ENCODE assay signal across 16 cellular contexts in the genomic region with DNA sequence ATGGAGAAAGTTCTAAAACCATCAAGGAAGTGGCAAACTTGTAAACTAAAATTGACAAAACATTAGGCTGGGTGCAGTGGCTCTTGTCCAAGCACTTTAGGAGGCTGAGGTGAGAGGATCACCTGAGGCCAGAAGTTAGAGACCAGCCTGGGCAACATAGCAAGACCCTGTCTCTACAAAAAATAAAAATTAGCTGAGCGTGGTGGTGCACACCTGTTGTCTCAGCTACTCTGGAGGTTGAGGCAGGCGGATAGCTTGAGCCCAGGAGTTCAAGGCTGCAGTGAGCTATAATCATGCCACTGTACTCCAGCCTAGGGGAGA. TPM values are rescaled to one million over a fixed set of nuclear protein-coding genes. Genes with fewer than 3 reads are reported as not detected.
DNase-seq lines count a peak whose midpoint lies in the region; ATAC-seq, FAIRE-seq and TF ChIP-seq lines count a peak whose summit lies in the region.
"Had no signal": no experiment of that assay in that cellular context is flagged by ENCODE, and none has a peak within 500 bp of the region (broad histone marks: within the 10 kb centered on the region; RNA-seq: fewer than 3 reads in every experiment).

No MANE protein-coding gene starts in this region.

- DNase-seq in natural killer cell = no peak
- no peak for DNase-seq in natural killer cell treated with Interleukin-12 subunit alpha and Interleukin-12 subunit beta and Interleukin-15 and Interleukin-18, amount 100 ng/mL, for 72 hours (ENCODE audit: low spot score)
- no peak for DNase-seq in GM12878 (ENCODE audit: low read depth, low spot score)
- no peak for DNase-seq in type B pancreatic cell (ENCODE audit: extremely low spot score, unreplicated experiment)
- no peak for DNase-seq in NCI-H1436 treated with DMSO at 0.1 percent for 48 hours (lab: John Stamatoyannopoulos, UW)
- no peak for DNase-seq in NCI-H1105 treated with DMSO at 0.1 percent for 48 hours (lab: John Stamatoyannopoulos, UW)
- DNase-seq: activated naive CD8-positive, alpha-beta T cell treated with anti-CD3 and anti-CD28 coated beads, Interleukin-2, amount 50 U/mL, for 24 hours; NCI-H1930; stimulated activated naive CD8-positive, alpha-beta T cell treated with anti-CD3 and anti-CD28 coated beads, Interleukin-15, Interleukin-2, amounts not matched to agents 100 U/mL and 50 U/mL, for 24 hours had no signal

- TF ChIP-seq RAD21 in GM12878 (IDR thresholded peaks at IDR 0.05; ENCODE audit: insufficient read depth, low read depth, low read length) = no peak

- SMC1A ChIA-PET in GM12878 (lab: Charles Lee; ENCODE audit: uncharacterized antibody, unreplicated experiment) = interaction anchor here (0.7 to 6.1 kb wide), 25 partner anchors 8 to 1146 kb away, joined by 3 to 159 read pairs (median 5); a partner anchor contains a TSS

- in situ Hi-C loops in GM12878 (cut with MboI) = loop anchor here (5.0 kb wide), 1 partner anchor 450 kb away; no protein-coding TSS in a partner anchor

- no peak overlapping the region for H3K4me2 ChIP-seq in GM12878 (ENCODE audit: control insufficient read depth, insufficient read depth)

- no peaks in the 10 kb centered on the region for H3K9me3 ChIP-seq in GM12878 (replicated peaks; ENCODE audit: control insufficient read depth, insufficient read depth, low read length)
- H3K9me3 ChIP-seq: breast epithelium, right atrium auricular region, tibial nerve had no signal

- POLR2A ChIA-PET in GM12878 (lab: Charles Lee) = interaction anchor here (0.6 to 1.4 kb wide), 3 partner anchors 12 to 93 kb away, joined by 3 to 6 read pairs (median 3); no protein-coding TSS in a partner anchor

- CTCF ChIA-PET in GM12878 (lab: Yijun Ruan, JAX) = interaction anchor here (0.6 to 6.5 kb wide), 41 partner anchors 8 to 524 kb away, joined by 3 to 267 read pairs (median 5); a partner anchor contains a TSS

- H3K4me1 ChIP-seq in GM12878 (ENCODE audit: control insufficient read depth, insufficient read depth, low read length) = peaks cover 16% of the 10 kb centered on the region
- H3K4me1 ChIP-seq: breast epithelium, foreskin keratinocyte, right atrium auricular region had no signal

- 0% methylated on average over 2 of the region's 2 CpGs for WGBS in GM12878 (ENCODE audit: insufficient coverage, insufficient replicate concordance, low lambda C conversion rate, missing lambda C conversion rate)

- H3K4me1 Mint-ChIP-seq in natural killer cell (no peaks in the 10 kb centered on the region), type B pancreatic cell (ENCODE audit: unreplicated experiment) (peaks cover 20% of the 10 kb centered on the region)
- no peaks in the 10 kb centered on the region for H3K4me1 Mint-ChIP-seq in natural killer cell treated with Interleukin-12 subunit alpha and Interleukin-12 subunit beta and Interleukin-15 and Interleukin-18, amount 100 ng/mL, for 72 hours (ENCODE audit: low read depth in 2 of 2)

- H3K36me3 Mint-ChIP-seq in natural killer cell (no peaks in the 10 kb centered on the region), type B pancreatic cell (no peaks in the 10 kb centered on the region)
- no peaks in the 10 kb centered on the region for H3K36me3 Mint-ChIP-seq in natural killer cell treated with Interleukin-12 subunit alpha and Interleukin-12 subunit beta and Interleukin-15 and Interleukin-18, amount 100 ng/mL, for 72 hours

- no peak overlapping the region for H3K4me3 Mint-ChIP-seq in natural killer cell
- no peak overlapping the region for H3K4me3 Mint-ChIP-seq in natural killer cell treated with Interleukin-12 subunit alpha and Interleukin-12 subunit beta and Interleukin-15 and Interleukin-18, amount 100 ng/mL, for 72 hours
- no peak overlapping the region for H3K4me3 Mint-ChIP-seq in type B pancreatic cell
- H3K4me3 Mint-ChIP-seq: activated naive CD8-positive, alpha-beta T cell treated with anti-CD3 and anti-CD28 coated beads, Interleukin-2, amount 50 U/mL, for 24 hours had no signal

- no peak for FAIRE-seq in GM12878 (lab: Jason Lieb, UNC)

- TF ChIP-seq EP300 in GM12878 (IDR thresholded peaks at IDR 0.05; ENCODE audit: borderline replicate concordance in 1 of 2, control insufficient read depth in 1 of 2, low read depth in 2 of 2, low read length in 2 of 2) = no peak

- H3K27me3 ChIP-seq in GM12878 (replicated peaks in 1 of 2; ENCODE audit: control insufficient read depth in 2 of 2, insufficient read depth in 2 of 2, low read length in 1 of 2) = no peaks in the 10 kb centered on the region
- H3K27me3 ChIP-seq: breast epithelium, foreskin keratinocyte, right atrium auricular region, tibial nerve had no signal

- H3K79me2 ChIP-seq in GM12878 (ENCODE audit: control insufficient read depth, insufficient read depth, low read length) = no peaks in the 10 kb centered on the region

- H3K36me3 ChIP-seq in GM12878 (ENCODE audit: control insufficient read depth in 2 of 2, insufficient read depth in 2 of 2, low read length in 1 of 2) = no peaks in the 10 kb centered on the region
- H3K36me3 ChIP-seq: breast epithelium, right atrium auricular region, tibial nerve had no signal

- ATAC-seq in natural killer cell (no peak), HG03354 (IDR thresholded peaks at IDR 0.05; ENCODE audit: poor library complexity, severe bottlenecking, unreplicated experiment) (peak; percentile 5), GM12878 (peak; percentile 23), HG03439 (IDR thresholded peaks at IDR 0.05; ENCODE audit: unreplicated experiment) (no peak)
- no peak for ATAC-seq in natural killer cell treated with Interleukin-12 subunit alpha and Interleukin-12 subunit beta and Interleukin-15 and Interleukin-18, amount 100 ng/mL, for 72 hours

- H3K9me3 Mint-ChIP-seq in natural killer cell (no peaks in the 10 kb centered on the region), type B pancreatic cell (peaks cover 3% of the 10 kb centered on the region)
- H3K9me3 Mint-ChIP-seq in natural killer cell treated with Interleukin-12 subunit alpha and Interleukin-12 subunit beta and Interleukin-15 and Interleukin-18, amount 100 ng/mL, for 72 hours = no peaks in the 10 kb centered on the region
- H3K9me3 Mint-ChIP-seq: activated naive CD8-positive, alpha-beta T cell treated with anti-CD3 and anti-CD28 coated beads, Interleukin-2, amount 50 U/mL, for 24 hours had no signal

- RAD21 ChIA-PET in GM12878 (lab: Charles Lee; ENCODE audit: unreplicated experiment) = interaction anchor here (0.6 to 7.0 kb wide), 16 partner anchors 25 to 514 kb away, joined by 3 to 160 read pairs (median 4); no protein-coding TSS in a partner anchor

- no peak overlapping the region for H3K9ac ChIP-seq in GM12878 (ENCODE audit: control insufficient read depth, insufficient read depth, low read length)

- no peak for TF ChIP-seq POLR2A in GM12878 (IDR thresholded peaks at IDR 0.05; ENCODE audit: low read depth, low read length)

- no peak overlapping the region for H3K27ac ChIP-seq in GM12878 (ENCODE audit: control insufficient read depth, insufficient read depth)
- H3K27ac ChIP-seq: breast epithelium, epithelial cell of prostate, foreskin keratinocyte, right atrium auricular region, tibial nerve had no signal

- peak; percentile 8 for TF ChIP-seq CTCF in natural killer cell (IDR thresholded peaks at IDR 0.05)
- TF ChIP-seq CTCF in GM12878 (IDR thresholded peaks at IDR 0.05 in 2 of 3, conservative IDR thresholded peaks at IDR 0.05 in 1 of 3; ENCODE audit: control insufficient read depth in 2 of 3, extremely low read depth in 1 of 3, insufficient read depth in 1 of 3, low read depth in 3 of 3, low read length in 3 of 3) = no peak
- TF ChIP-seq CTCF in type B pancreatic cell (conservative IDR thresholded peaks at IDR 0.05) = peak; percentile 11

- no peaks in the 10 kb centered on the region for H3K27me3 Mint-ChIP-seq in natural killer cell (ENCODE audit: low read depth in 2 of 2)
- H3K27me3 Mint-ChIP-seq in natural killer cell treated with Interleukin-12 subunit alpha and Interleukin-12 subunit beta and Interleukin-15 and Interleukin-18, amount 100 ng/mL, for 72 hours = no peaks in the 10 kb centered on the region
- no peaks in the 10 kb centered on the region for H3K27me3 Mint-ChIP-seq in type B pancreatic cell
- H3K27me3 Mint-ChIP-seq: activated naive CD8-positive, alpha-beta T cell treated with anti-CD3 and anti-CD28 coated beads, Interleukin-2, amount 50 U/mL, for 24 hours had no signal

- H2AFZ ChIP-seq in GM12878 (ENCODE audit: control insufficient read depth, low read depth, low read length) = peak overlapping the region; percentile 13; the same call in 1 of the 2 replicates

- no peak overlapping the region for H3K4me3 ChIP-seq in GM12878
- H3K4me3 ChIP-seq: breast epithelium, right atrium auricular region, tibial nerve had no signal

- no TSS peak for BruUV-seq in GM12878 (replicated peaks; lab: Mats Ljungman, UMichigan)

- no peaks in the 10 kb centered on the region for H4K20me1 ChIP-seq in GM12878 (ENCODE audit: control insufficient read depth, insufficient read depth)

- intact Hi-C loops in natural killer cell (cut with micrococcal nuclease) (loop anchor here (5.0 kb wide), 1 partner anchor 445 kb away; no protein-coding TSS in a partner anchor), GM12878 (cut with micrococcal nuclease; ENCODE audit: unreplicated experiment) (loop anchor here (1.0 to 5.0 kb wide), 5 partner anchors 90 to 514 kb away; no protein-coding TSS in a partner anchor)

- no peak overlapping the region for H3K27ac Mint-ChIP-seq in natural killer cell
- H3K27ac Mint-ChIP-seq in natural killer cell treated with Interleukin-12 subunit alpha and Interleukin-12 subunit beta and Interleukin-15 and Interleukin-18, amount 100 ng/mL, for 72 hours = no peak overlapping the region
- peak overlapping the region; percentile 35 for H3K27ac Mint-ChIP-seq in type B pancreatic cell
- H3K27ac Mint-ChIP-seq: activated naive CD8-positive, alpha-beta T cell treated with anti-CD3 and anti-CD28 coated beads, Interleukin-2, amount 50 U/mL, for 24 hours had no signal

RNA-seq across cellular contexts. Expression of a gene that starts 29.4 kb away (rescaled TPM):
- 100 to 1,000 TPM; 132 to 162 (median 142) TPM for total RNA-seq in natural killer cell
- total RNA-seq in natural killer cell treated with Interleukin-12 subunit alpha and Interleukin-12 subunit beta and Interleukin-15 and Interleukin-18, amount 100 ng/mL, for 72 hours = 100 to 1,000 TPM; 113 to 156 TPM
- 34.5 and 42.7 TPM in 2 replicates for total RNA-seq in GM12878 (2013; cell fraction: nucleolus; rRNA removed)
- total RNA-seq in GM12878 (2014; rRNA removed) = 20.1 and 23.4 TPM in 2 replicates
- total RNA-seq in GM12878 (2014; rRNA removed; fragmentation: Illumina TruSeq; extraction: Trizol) = 21.1 and 24.0 TPM in 2 replicates
- 98.1 and 104 TPM in 2 replicates for total RNA-seq in GM12878 (2021)
- polyA plus RNA-seq in GM12878 (2011; ENCODE audit: low read depth) = 121 TPM
- 139 and 198 TPM in 2 replicates for polyA plus RNA-seq in GM12878 (2011; rRNA removed)
- 37.0 and 48.8 TPM in 2 replicates for polyA plus RNA-seq in GM12878 (2011; cell fraction: cytosol; rRNA removed)
- polyA plus RNA-seq in GM12878 (2011; cell fraction: nucleus; rRNA removed) = 65.8 and 101 TPM in 2 replicates
- polyA plus RNA-seq in GM12878 (2012) = 129 and 161 TPM in 2 replicates
- 292 and 414 TPM in 2 replicates for polyA plus RNA-seq in GM12878 (2014; fragmentation: Illumina TruSeq; extraction: Trizol)
- 10 to 100 TPM; 76.0 to 98.7 TPM for polyA plus RNA-seq in GM12878 (2014; fragmentation: Nextera tagmentation; extraction: Ambion mirVana)
- polyA plus RNA-seq in GM12878 (2014; rRNA removed) = 142 and 181 TPM in 2 replicates
- 100 to 1,000 TPM; 198 to 230 TPM for polyA plus RNA-seq in GM12878 (2016; fragmentation: Nextera tagmentation; extraction: Ambion mirVana)
- 51.1 and 78.9 TPM in 2 replicates for polyA minus RNA-seq in GM12878 (2011; rRNA and poly(A)+ RNA removed)
- 16.0 and 28.8 TPM in 2 replicates for polyA minus RNA-seq in GM12878 (2011; cell fraction: cytosol; rRNA and poly(A)+ RNA removed)
- 22.0 and 41.7 TPM in 2 replicates for polyA minus RNA-seq in GM12878 (2011; cell fraction: nucleus; rRNA and poly(A)+ RNA removed)
- 108 and 199 TPM in 2 replicates for total RNA-seq in type B pancreatic cell (ENCODE audit: low replicate concordance)

RNA-seq across cellular contexts. Expression of a gene that starts 30.3 kb away (rescaled TPM):
- 1 to 10 TPM; 1.4 to 2.1 (median 1.4) TPM for total RNA-seq in natural killer cell
- 1 to 10 TPM in 1 of 2 donors, under 1 TPM in 1; 0.47 to 1.3 TPM for total RNA-seq in natural killer cell treated with Interleukin-12 subunit alpha and Interleukin-12 subunit beta and Interleukin-15 and Interleukin-18, amount 100 ng/mL, for 72 hours
- 3.4 and 4.6 TPM in 2 replicates for total RNA-seq in GM12878 (2013; cell fraction: nucleolus; rRNA removed)
- 2.0 and 3.3 TPM in 2 replicates for total RNA-seq in GM12878 (2014; rRNA removed)
- 2.5 and 2.8 TPM in 2 replicates for total RNA-seq in GM12878 (2014; rRNA removed; fragmentation: Illumina TruSeq; extraction: Trizol)
- total RNA-seq in GM12878 (2021) = 1.5 and 1.9 TPM in 2 replicates
- 1.5 TPM for polyA plus RNA-seq in GM12878 (2011; ENCODE audit: low read depth)
- polyA plus RNA-seq in GM12878 (2011; rRNA removed) = 0.68 and 0.78 TPM in 2 replicates
- polyA plus RNA-seq in GM12878 (2011; cell fraction: cytosol; rRNA removed) = 0.42 and 0.51 TPM in 2 replicates
- polyA plus RNA-seq in GM12878 (2011; cell fraction: nucleus; rRNA removed) = 0.52 and 0.64 TPM in 2 replicates
- 1.2 and 1.4 TPM in 2 replicates for polyA plus RNA-seq in GM12878 (2012)
- polyA plus RNA-seq in GM12878 (2014; fragmentation: Illumina TruSeq; extraction: Trizol) = 2.8 and 3.4 TPM in 2 replicates
- 1 to 10 TPM; 1.0 to 1.2 TPM for polyA plus RNA-seq in GM12878 (2014; fragmentation: Nextera tagmentation; extraction: Ambion mirVana)
- polyA plus RNA-seq in GM12878 (2014; rRNA removed) = 1.4 and 1.6 TPM in 2 replicates
- polyA plus RNA-seq in GM12878 (2016; fragmentation: Nextera tagmentation; extraction: Ambion mirVana) = 1 to 10 TPM; 1.4 to 2.0 TPM
- polyA minus RNA-seq in GM12878 (2011; rRNA and poly(A)+ RNA removed) = 0.36 and 0.95 TPM in 2 replicates
- not detected in 2 replicates for polyA minus RNA-seq in GM12878 (2011; cell fraction: cytosol; rRNA and poly(A)+ RNA removed)
- polyA minus RNA-seq in GM12878 (2011; cell fraction: nucleus; rRNA and poly(A)+ RNA removed) = 0.24 and 1.1 TPM in 2 replicates
- 6.2 and 6.9 TPM in 2 replicates for total RNA-seq in type B pancreatic cell (ENCODE audit: low replicate concordance)

Comparison
In these comparisons a context has a peak if more than half of its experiments do, and no peak if none do; other contexts are left out.
1. ATAC-seq: peak in HG03354 (single experiment) and GM12878 (single experiment); none in natural killer cell (0 of 3), natural killer cell treated with Interleukin-12 subunit alpha and Interleukin-12 subunit beta and Interleukin-15 and Interleukin-18, amount 100 ng/mL, for 72 hours (0 of 2) and HG03439 (single experiment).
2. CTCF ChIP-seq: peak in natural killer cell (single experiment) and type B pancreatic cell (single experiment); none in GM12878 (0 of 3).